In genomic region chr21:42140196-42140934, GRCh38 we compare ENCODE assay signal across 20 cellular contexts.
DNase-seq lines count a peak whose midpoint lies in the region; ATAC-seq and TF ChIP-seq lines count a peak whose summit lies in the region.
"Had no signal": no experiment of that assay in that cellular context is flagged by ENCODE, and none has a peak within 500 bp of the region (broad histone marks: within the 10 kb centered on the region; RNA-seq: fewer than 3 reads in every experiment).

No MANE protein-coding gene starts in this region.

- H3K4me1 ChIP-seq in heart left ventricle = peaks cover 0 to 6% (median 0%) of the 10 kb centered on the region in 12 donors

- peaks cover 4% of the 10 kb centered on the region for H3K27me3 Mint-ChIP-seq in dendritic cell treated with granulocyte-macrophage colony-stimulating factor and Interleukin-4, amounts not matched to agents 40 ng/mL and 50 ng/mL, for 4 days
- H3K27me3 Mint-ChIP-seq in activated T-cell treated with anti-CD3 and anti-CD28 coated beads, Interleukin-2, amount 50 U/mL, for 72 hours (ENCODE audit: low read depth) = no peaks in the 10 kb centered on the region

- WGBS in heart left ventricle, 4 donors = 64 to 71% (median 68%) methylated on average over 11 of the region's 11 CpGs

- intact Hi-C loops in heart left ventricle (cut with DNase I) = loop anchor here in 2 of 10 donors (5.0 to 10.0 kb wide), 2 partner anchors 194 to 307 kb away; no protein-coding TSS in a partner anchor
- intact Hi-C loops in Right ventricle myocardium superior (cut with DNase I) = loop anchor here (5.0 kb wide), 1 partner anchor 312 kb away; no protein-coding TSS in a partner anchor
- intact Hi-C loops in dendritic cell treated with granulocyte-macrophage colony-stimulating factor and Interleukin-4, amounts not matched to agents 40 ng/mL and 50 ng/mL, for 4 days (cut with micrococcal nuclease) = no loop called here

- no peaks in the 10 kb centered on the region for H3K36me3 ChIP-seq in heart left ventricle

- H3K9me3 ChIP-seq in heart left ventricle = no peaks in the 10 kb centered on the region

- peak overlapping the region; percentile 81 for H3K27ac Mint-ChIP-seq in dendritic cell treated with granulocyte-macrophage colony-stimulating factor and Interleukin-4, amounts not matched to agents 40 ng/mL and 50 ng/mL, for 4 days
- no peak overlapping the region for H3K27ac Mint-ChIP-seq in activated T-cell treated with anti-CD3 and anti-CD28 coated beads, Interleukin-2, amount 50 U/mL, for 72 hours

- no peaks in the 10 kb centered on the region for H3K9me3 Mint-ChIP-seq in dendritic cell treated with granulocyte-macrophage colony-stimulating factor and Interleukin-4, amounts not matched to agents 40 ng/mL and 50 ng/mL, for 4 days
- no peaks in the 10 kb centered on the region for H3K9me3 Mint-ChIP-seq in activated T-cell treated with anti-CD3 and anti-CD28 coated beads, Interleukin-2, amount 50 U/mL, for 72 hours
- H3K9me3 Mint-ChIP-seq: CD4-positive, alpha-beta memory T cell had no signal

- peaks cover 47% of the 10 kb centered on the region for H3K4me1 Mint-ChIP-seq in dendritic cell treated with granulocyte-macrophage colony-stimulating factor and Interleukin-4, amounts not matched to agents 40 ng/mL and 50 ng/mL, for 4 days (ENCODE audit: low read depth)
- peaks cover 3% of the 10 kb centered on the region for H3K4me1 Mint-ChIP-seq in activated T-cell treated with anti-CD3 and anti-CD28 coated beads, Interleukin-2, amount 50 U/mL, for 72 hours (ENCODE audit: low read depth)

- ATAC-seq in heart left ventricle = peak in 3 of 4 donors; percentile 32 to 67 (median 38)
- ATAC-seq in Right ventricle myocardium superior (ENCODE audit: poor library complexity) = no peak
- ATAC-seq in activated T-cell treated with anti-CD3 and anti-CD28 coated beads, Interleukin-2, amount 50 U/mL, for 72 hours (replicated peaks in 1 of 2) = no peak
- ATAC-seq: HCT116 had no signal

- no peak overlapping the region for H3K4me3 ChIP-seq in heart left ventricle
- H3K4me3 ChIP-seq: GM23248 had no signal

- H3K27me3 ChIP-seq in heart left ventricle = no peaks in the 10 kb centered on the region

- DNase-seq in heart left ventricle (peak in 2 of 5 donors; percentile 30 to 49), Right ventricle myocardium superior (no peak), MV-4-11 (lab: John Stamatoyannopoulos, UW) (peak; percentile 47), midbrain (lab: John Stamatoyannopoulos, UW) (no peak), mucosa of gallbladder (ENCODE audit: low spot score) (no peak)
- DNase-seq in stimulated activated CD4-positive, alpha-beta T cell treated with anti-CD3 and anti-CD28 coated beads, Interleukin-2, amount 100 ng/mL, for 48 hours = no peak
- DNase-seq in activated T-cell treated with anti-CD3 and anti-CD28 coated beads, Interleukin-2, amount 50 U/mL, for 72 hours = no peak
- DNase-seq: CD4-positive, alpha-beta memory T cell; DMS79; GM23248; Karpas-422; MM.1S; NCI-H1105 treated with DMSO at 0.1 percent for 48 hours; NCI-H187 treated with DMSO at 0.1 percent for 48 hours; NCI-H2171; NCI-H510A; OCI-M1; RPMI8226 had no signal

- no peak overlapping the region for H3K27ac ChIP-seq in heart left ventricle
- H3K27ac ChIP-seq: GM23248 had no signal

- no peak for TF ChIP-seq POLR2A in heart left ventricle (IDR thresholded peaks at IDR 0.05)

- H3K36me3 Mint-ChIP-seq in dendritic cell treated with granulocyte-macrophage colony-stimulating factor and Interleukin-4, amounts not matched to agents 40 ng/mL and 50 ng/mL, for 4 days (ENCODE audit: low read depth) = no peaks in the 10 kb centered on the region
- H3K36me3 Mint-ChIP-seq in activated T-cell treated with anti-CD3 and anti-CD28 coated beads, Interleukin-2, amount 50 U/mL, for 72 hours (ENCODE audit: insufficient read depth in 2 of 2) = no peaks in the 10 kb centered on the region
- H3K36me3 Mint-ChIP-seq: CD4-positive, alpha-beta memory T cell had no signal

- H3K4me3 Mint-ChIP-seq in dendritic cell treated with granulocyte-macrophage colony-stimulating factor and Interleukin-4, amounts not matched to agents 40 ng/mL and 50 ng/mL, for 4 days = no peak overlapping the region
- H3K4me3 Mint-ChIP-seq in activated T-cell treated with anti-CD3 and anti-CD28 coated beads, Interleukin-2, amount 50 U/mL, for 72 hours = no peak overlapping the region
- H3K4me3 Mint-ChIP-seq: CD4-positive, alpha-beta memory T cell had no signal

- no peak for TF ChIP-seq CTCF in heart left ventricle (IDR thresholded peaks at IDR 0.05)

Comparison
In these comparisons a context has a peak if more than half of its experiments do, and no peak if none do; other contexts are left out.
1. ATAC-seq: peak in heart left ventricle (3 of 4); none in Right ventricle myocardium superior (single experiment) and activated T-cell treated with anti-CD3 and anti-CD28 coated beads, Interleukin-2, amount 50 U/mL, for 72 hours (0 of 2).